In genomic region chr2:69514406-69514805, GRCh38 we compare ENCODE assay signal across 10 cellular contexts.
DNase-seq lines count a peak whose midpoint lies in the region; ATAC-seq and TF ChIP-seq lines count a peak whose summit lies in the region.
"Had no signal": no experiment of that assay in that cellular context is flagged by ENCODE, and none has a peak within 500 bp of the region (broad histone marks: within the 10 kb centered on the region; RNA-seq: fewer than 3 reads in every experiment).

No MANE protein-coding gene starts in this region.

- H3K36me3 Mint-ChIP-seq in MCF 10A (ENCODE audit: insufficient read depth, unreplicated experiment) = peaks cover 74% of the 10 kb centered on the region
- peaks cover 80% of the 10 kb centered on the region for H3K36me3 Mint-ChIP-seq in T-helper 2 cell treated with Interferon-gamma antibody and Interleukin-4, amounts not matched to agents 5 μg/mL and 100 μg/mL, for 36 hours (ENCODE audit: low read depth)

- BruUV-seq in MCF 10A (replicated peaks; lab: Mats Ljungman, UMichigan) (no TSS peak), mammary epithelial cell (replicated peaks; lab: Mats Ljungman, UMichigan) (no TSS peak)

- H3K9ac ChIP-seq in mammary epithelial cell (ENCODE audit: insufficient read depth, low read length) = no peak overlapping the region
- H3K9ac ChIP-seq: KMS-11 had no signal

- H3K36me3 ChIP-seq in mammary epithelial cell (ENCODE audit: insufficient read depth, low read length) = peaks cover 16% of the 10 kb centered on the region

- POLR2A ChIA-PET in MCF 10A (lab: Yijun Ruan, JAX) = no interaction called here

- H4K20me1 ChIP-seq in mammary epithelial cell (ENCODE audit: insufficient read depth, low read length) = no peaks in the 10 kb centered on the region

- peaks cover 7% of the 10 kb centered on the region for H3K4me1 ChIP-seq in mammary epithelial cell (ENCODE audit: insufficient read depth, low read length)

- H3K27me3 ChIP-seq in mammary epithelial cell (ENCODE audit: insufficient read depth, low read length) = no peaks in the 10 kb centered on the region
- H3K27me3 ChIP-seq: ascending aorta had no signal

- 100% methylated on average over 2 of the region's 2 CpGs for WGBS in mammary epithelial cell (ENCODE audit: low coverage, missing lambda C conversion rate)

- ATAC-seq in HG03378 (IDR thresholded peaks at IDR 0.05; ENCODE audit: unreplicated experiment) = no peak

- no peak overlapping the region for H3K4me3 Mint-ChIP-seq in MCF 10A (ENCODE audit: unreplicated experiment)
- no peak overlapping the region for H3K4me3 Mint-ChIP-seq in T-helper 2 cell treated with Interferon-gamma antibody and Interleukin-4, amounts not matched to agents 5 μg/mL and 100 μg/mL, for 36 hours

- DNase-seq in MCF 10A (ENCODE audit: unreplicated experiment) = peak; percentile 4
- DNase-seq in mammary epithelial cell = no peak
- peak; percentile 89 for DNase-seq in astrocyte of the spinal cord (ENCODE audit: low read depth, low spot score)
- DNase-seq in iPS-NIHi7 (ENCODE audit: extremely low spot score) = peak; percentile 56
- peak in 37 of 49 donors; percentile 2 to 64 (median 37) for DNase-seq in substantia nigra (lab: John Stamatoyannopoulos, UW)
- no peak for DNase-seq in T-helper 2 cell treated with Interferon-gamma antibody and Interleukin-4, amounts not matched to agents 5 μg/mL and 100 μg/mL, for 36 hours (ENCODE audit: low spot score)
- no peak for DNase-seq in mucosa of gallbladder (ENCODE audit: low spot score)

- H2AFZ ChIP-seq in mammary epithelial cell (ENCODE audit: low read depth, low read length) = no peak overlapping the region

- no peaks in the 10 kb centered on the region for H3K9me3 Mint-ChIP-seq in MCF 10A (ENCODE audit: unreplicated experiment)
- peaks cover 6% of the 10 kb centered on the region for H3K9me3 Mint-ChIP-seq in T-helper 2 cell treated with Interferon-gamma antibody and Interleukin-4, amounts not matched to agents 5 μg/mL and 100 μg/mL, for 36 hours

- dilution Hi-C loops in mammary epithelial cell (cut with HindIII; ENCODE audit: low sequenced_read_pairs) = no loop called here

- CTCF ChIA-PET in MCF 10A (lab: Yijun Ruan, JAX) (no interaction called here), mammary epithelial cell (lab: Charles Lee; ENCODE audit: low non-redundant PET) (no interaction called here)

- H3K4me3 ChIP-seq in mammary epithelial cell (replicated peaks in 1 of 3; ENCODE audit: insufficient read depth in 1 of 3, low read depth in 2 of 3, low read length in 3 of 3) (no peak overlapping the region), astrocyte of the spinal cord (ENCODE audit: low read depth, low read length) (no peak overlapping the region)
- H3K4me3 ChIP-seq: ascending aorta had no signal

- TF ChIP-seq CTCF in MCF 10A (IDR thresholded peaks at IDR 0.05; ENCODE audit: unreplicated experiment) = no peak
- no peak for TF ChIP-seq CTCF in mammary epithelial cell (conservative IDR thresholded peaks at IDR 0.05 in 1 of 2, IDR thresholded peaks at IDR 0.05 in 1 of 2; ENCODE audit: extremely low read depth in 1 of 2, insufficient read depth in 1 of 2, low read depth in 1 of 2, low read length in 2 of 2)
- TF ChIP-seq CTCF in astrocyte of the spinal cord (IDR thresholded peaks at IDR 0.05; ENCODE audit: low read depth, low read length) = peak; percentile 22

- in situ Hi-C loops in mammary epithelial cell (cut with MboI; ENCODE audit: low sequenced_read_pairs in 2 of 2) = no loop called here
- in situ Hi-C loops in astrocyte of the spinal cord (cut with HindIII; ENCODE audit: low sequenced_read_pairs) = no loop called here

- intact Hi-C loops in MCF 10A (cut with micrococcal nuclease) (no loop called here), mammary epithelial cell (cut with micrococcal nuclease) (no loop called here)

- no peaks in the 10 kb centered on the region for H3K4me1 Mint-ChIP-seq in MCF 10A (ENCODE audit: insufficient read depth, unreplicated experiment)
- H3K4me1 Mint-ChIP-seq in T-helper 2 cell treated with Interferon-gamma antibody and Interleukin-4, amounts not matched to agents 5 μg/mL and 100 μg/mL, for 36 hours (ENCODE audit: low read depth) = peaks cover 2% of the 10 kb centered on the region

- no peak overlapping the region for H3K27ac Mint-ChIP-seq in MCF 10A (ENCODE audit: low read depth, unreplicated experiment)
- H3K27ac Mint-ChIP-seq in T-helper 2 cell treated with Interferon-gamma antibody and Interleukin-4, amounts not matched to agents 5 μg/mL and 100 μg/mL, for 36 hours = no peak overlapping the region

- H3K79me2 ChIP-seq in mammary epithelial cell (ENCODE audit: insufficient read depth, low read length) = no peaks in the 10 kb centered on the region

- H3K27ac ChIP-seq in mammary epithelial cell (ENCODE audit: insufficient read depth, low read depth, low read length) = no peak overlapping the region
- H3K27ac ChIP-seq in substantia nigra (ENCODE audit: low read depth, low read length, poor library complexity, severe bottlenecking) = peak overlapping the region; percentile 79
- H3K27ac ChIP-seq: KMS-11 had no signal

- H3K27me3 Mint-ChIP-seq in MCF 10A (ENCODE audit: insufficient read depth, unreplicated experiment) = no peaks in the 10 kb centered on the region
- no peaks in the 10 kb centered on the region for H3K27me3 Mint-ChIP-seq in T-helper 2 cell treated with Interferon-gamma antibody and Interleukin-4, amounts not matched to agents 5 μg/mL and 100 μg/mL, for 36 hours (ENCODE audit: low read depth)

- no peak overlapping the region for H3K4me2 ChIP-seq in mammary epithelial cell (ENCODE audit: insufficient read depth, low read depth, low read length)
- H3K4me2 ChIP-seq: KMS-11 had no signal

- no peaks in the 10 kb centered on the region for H3K9me3 ChIP-seq in mammary epithelial cell (replicated peaks; ENCODE audit: insufficient read depth, low read length)
- H3K9me3 ChIP-seq: ascending aorta had no signal

Comparison
In these comparisons a context has a peak if more than half of its experiments do, and no peak if none do; other contexts are left out.
1. DNase-seq: peak in MCF 10A (single experiment), astrocyte of the spinal cord (single experiment), iPS-NIHi7 (single experiment) and substantia nigra (37 of 49); none in mammary epithelial cell (single experiment), T-helper 2 cell treated with Interferon-gamma antibody and Interleukin-4, amounts not matched to agents 5 μg/mL and 100 μg/mL, for 36 hours (single experiment) and mucosa of gallbladder (single experiment).